Comparison of ENCODE assay signal across 17 cellular contexts in genomic region chrX:129585691-129586090, GRCh38. TPM values are rescaled to one million over a fixed set of nuclear protein-coding genes. Genes with fewer than 3 reads are reported as not detected.
DNase-seq lines count a peak whose midpoint lies in the region; ATAC-seq and TF ChIP-seq lines count a peak whose summit lies in the region.
"Had no signal": no experiment of that assay in that cellular context is flagged by ENCODE, and none has a peak within 500 bp of the region (broad histone marks: within the 10 kb centered on the region; RNA-seq: fewer than 3 reads in every experiment).

No MANE protein-coding gene starts in this region.

- H3K9me3 ChIP-seq in right atrium auricular region = no peaks in the 10 kb centered on the region
- H3K9me3 ChIP-seq in smooth muscle cell (replicated peaks; ENCODE audit: low read depth) = peaks cover 6% of the 10 kb centered on the region
- no peaks in the 10 kb centered on the region for H3K9me3 ChIP-seq in MG63

- H3K36me3 ChIP-seq in right atrium auricular region (peaks cover 38% of the 10 kb centered on the region), smooth muscle cell (ENCODE audit: low read depth) (no peaks in the 10 kb centered on the region), MG63 (peaks cover 12% of the 10 kb centered on the region)

- H3K4me1 ChIP-seq in right atrium auricular region = no peaks in the 10 kb centered on the region
- H3K4me1 ChIP-seq in smooth muscle cell (ENCODE audit: low read depth) = no peaks in the 10 kb centered on the region

- WGBS in smooth muscle cell (ENCODE audit: low lambda C conversion rate) = 42% methylated on average over 3 of the region's 3 CpGs

- H3K4me2 ChIP-seq in smooth muscle cell = peak overlapping the region; percentile 9
- H3K4me2 ChIP-seq: GM23338 had no signal

- peak overlapping the region; percentile 34 for H3K9ac ChIP-seq in smooth muscle cell (ENCODE audit: low read depth)

- DNase-seq in Right ventricle myocardium inferior (ENCODE audit: missing footprints) (no peak), right atrium auricular region (ENCODE audit: low spot score) (no peak), NCI-H460 (ENCODE audit: extremely low read depth, low read depth) (peak; percentile 19), epithelial cell of esophagus (ENCODE audit: low read depth) (peak; percentile 47), smooth muscle cell (lab: John Stamatoyannopoulos, UW; ENCODE audit: unreplicated experiment) (no peak), MG63 (no peak), NCI-H2171 treated with DMSO at 0.1 percent for 48 hours (lab: John Stamatoyannopoulos, UW) (no peak)
- DNase-seq: DND-41, GDM1, NCI-H1417, NCI-H2029, NCI-H524 had no signal

- intact Hi-C loops in Right ventricle myocardium inferior (cut with DNase I) = no loop called here

- ATAC-seq in Right ventricle myocardium inferior = peak; percentile 71
- ATAC-seq in GM21619 (IDR thresholded peaks at IDR 0.05; ENCODE audit: unreplicated experiment) = no peak
- ATAC-seq: GM23338, K562 had no signal

- TF ChIP-seq CTCF in right atrium auricular region (IDR thresholded peaks at IDR 0.05) = no peak
- no peak for TF ChIP-seq CTCF in epithelial cell of esophagus (IDR thresholded peaks at IDR 0.05; ENCODE audit: insufficient read depth, low read depth, low read length, missing control alignments)
- TF ChIP-seq CTCF in smooth muscle cell (IDR thresholded peaks at IDR 0.05; ENCODE audit: borderline replicate concordance, insufficient read depth, poor library complexity, severe bottlenecking) = no peak

- H2AFZ ChIP-seq in smooth muscle cell (ENCODE audit: low read depth) = no peak overlapping the region
- H2AFZ ChIP-seq: GM23338 had no signal

- H3K27me3 ChIP-seq in right atrium auricular region (no peaks in the 10 kb centered on the region), smooth muscle cell (ENCODE audit: low read depth) (no peaks in the 10 kb centered on the region), MG63 (no peaks in the 10 kb centered on the region)

- H4K20me1 ChIP-seq in smooth muscle cell (ENCODE audit: low read depth) = no peaks in the 10 kb centered on the region

- H3K79me2 ChIP-seq in smooth muscle cell (ENCODE audit: low read depth) = no peaks in the 10 kb centered on the region

- no peaks in the 10 kb centered on the region for H3F3A ChIP-seq in smooth muscle cell (ENCODE audit: low read depth)

- H3K4me3 ChIP-seq in right atrium auricular region = no peak overlapping the region
- H3K4me3 ChIP-seq in epithelial cell of esophagus (ENCODE audit: low read length) = no peak overlapping the region
- H3K4me3 ChIP-seq in smooth muscle cell = no peak overlapping the region
- no peak overlapping the region for H3K4me3 ChIP-seq in MG63
- H3K4me3 ChIP-seq: GM23338, K562, SK-N-MC had no signal

- H3K27ac ChIP-seq in right atrium auricular region = peak overlapping the region in 1 of 2 donors; percentile 45
- peak overlapping the region; percentile 70 for H3K27ac ChIP-seq in smooth muscle cell (ENCODE audit: low read depth)
- H3K27ac ChIP-seq: RWPE1, SK-N-MC had no signal

RNA-seq across cellular contexts. Expression of gene OCRL, which starts 45.6 kb away (rescaled TPM):
- 9.3 TPM for total RNA-seq in Right ventricle myocardium inferior
- total RNA-seq in right atrium auricular region = 10 to 100 TPM; 10.6 to 12.6 TPM
- 28.6 and 36.4 TPM in 2 replicates for total RNA-seq in NCI-H460 (2014; rRNA removed; shearing (Covaris generic))
- 19.3 and 27.5 TPM in 2 replicates for polyA plus RNA-seq in NCI-H460 (2014; cell fraction: nucleus; rRNA removed)
- total RNA-seq in smooth muscle cell = 26.2 TPM in 2 replicates
- polyA plus RNA-seq in smooth muscle cell = 6.3 and 8.7 TPM in 2 replicates
- 26.6 and 27.6 TPM in 2 replicates for total RNA-seq in MG63 (2014; rRNA removed; shearing (Covaris generic); ENCODE audit: low replicate concordance)

Comparison
In these comparisons a context has a peak if more than half of its experiments do, and no peak if none do; other contexts are left out.
1. DNase-seq: peak in NCI-H460 (single experiment) and epithelial cell of esophagus (single experiment); none in Right ventricle myocardium inferior (single experiment), right atrium auricular region (single experiment), smooth muscle cell (single experiment), MG63 (single experiment) and NCI-H2171 treated with DMSO at 0.1 percent for 48 hours (single experiment).